ENCODE assay signal across 9 cellular contexts in genomic region chr6:14804444-14805210, GRCh38.
DNase-seq lines count a peak whose midpoint lies in the region; ATAC-seq and TF ChIP-seq lines count a peak whose summit lies in the region.
"Had no signal": no experiment of that assay in that cellular context is flagged by ENCODE, and none has a peak within 500 bp of the region (broad histone marks: within the 10 kb centered on the region; RNA-seq: fewer than 3 reads in every experiment).

No MANE protein-coding gene starts in this region.

- peaks cover 0 to 9% (median 4%) of the 10 kb centered on the region in 4 donors for H3K4me1 ChIP-seq in right lobe of liver

- H3K27me3 ChIP-seq in right lobe of liver: no peaks in the 10 kb centered on the region

- H3K36me3 Mint-ChIP-seq in type B pancreatic cell: peaks cover 3% of the 10 kb centered on the region

- peaks cover 15% of the 10 kb centered on the region for H3K4me1 Mint-ChIP-seq in type B pancreatic cell (ENCODE audit: unreplicated experiment)
- H3K4me1 Mint-ChIP-seq: central memory CD8-positive, alpha-beta T cell had no signal

- H3K4me3 ChIP-seq in choroid plexus epithelial cell (ENCODE audit: low read depth, low read length) (no peak overlapping the region), right lobe of liver (no peak overlapping the region)

- H3K27me3 Mint-ChIP-seq in type B pancreatic cell: peaks cover 3% of the 10 kb centered on the region

- no peaks in the 10 kb centered on the region for H3K9me3 ChIP-seq in right lobe of liver

- DNase-seq in NCI-H2029 (lab: John Stamatoyannopoulos, UW) (peak; percentile 8), NCI-H2029 treated with DMSO at 0.1 percent for 48 hours (lab: John Stamatoyannopoulos, UW) (no peak), choroid plexus epithelial cell (ENCODE audit: low read depth) (peak; percentile 93), right lobe of liver (peak; percentile 85 to 87 (median 87)), type B pancreatic cell (ENCODE audit: extremely low spot score, unreplicated experiment) (peak; percentile 76), retina (no peak)
- no peak for DNase-seq in activated T-cell treated with anti-CD3 and anti-CD28 coated beads, Interleukin-2, amount 50 U/mL, for 1 hour

- intact Hi-C loops in right lobe of liver (cut with DNase I): no loop called here

- no peak overlapping the region for H3K27ac Mint-ChIP-seq in type B pancreatic cell

- H3K4me3 Mint-ChIP-seq in type B pancreatic cell: no peak overlapping the region
- H3K4me3 Mint-ChIP-seq: central memory CD8-positive, alpha-beta T cell had no signal

- no peak for TF ChIP-seq POLR2A in right lobe of liver (IDR thresholded peaks at IDR 0.05)

- TF ChIP-seq CTCF in choroid plexus epithelial cell (conservative IDR thresholded peaks at IDR 0.05; ENCODE audit: low read depth, low read length) (no peak), right lobe of liver (IDR thresholded peaks at IDR 0.05) (no peak), type B pancreatic cell (conservative IDR thresholded peaks at IDR 0.05) (no peak)

- H3K9me3 Mint-ChIP-seq in type B pancreatic cell: peaks cover 12% of the 10 kb centered on the region
- H3K9me3 Mint-ChIP-seq: central memory CD8-positive, alpha-beta T cell had no signal

- H3K36me3 ChIP-seq in right lobe of liver: no peaks in the 10 kb centered on the region

- 70% methylated on average over 2 of the region's 20 CpGs for WGBS in right lobe of liver (ENCODE audit: insufficient coverage, low coverage, low lambda C conversion rate, missing lambda C conversion rate)

- ATAC-seq in right lobe of liver (peak; percentile 70 to 81 (median 74)), HG02884 (IDR thresholded peaks at IDR 0.05; ENCODE audit: unreplicated experiment) (no peak)

- H3K27ac ChIP-seq in right lobe of liver: no peak overlapping the region

Comparison
In these comparisons a context has a peak if more than half of its experiments do, and no peak if none do; other contexts are left out.
1. DNase-seq: peak in NCI-H2029 (single experiment), choroid plexus epithelial cell (single experiment), right lobe of liver (3 of 3) and type B pancreatic cell (single experiment); none in NCI-H2029 treated with DMSO at 0.1 percent for 48 hours (single experiment), activated T-cell treated with anti-CD3 and anti-CD28 coated beads, Interleukin-2, amount 50 U/mL, for 1 hour (single experiment) and retina (single experiment).